8 cellular contexts compared by ENCODE assay signal in the genomic region with DNA sequence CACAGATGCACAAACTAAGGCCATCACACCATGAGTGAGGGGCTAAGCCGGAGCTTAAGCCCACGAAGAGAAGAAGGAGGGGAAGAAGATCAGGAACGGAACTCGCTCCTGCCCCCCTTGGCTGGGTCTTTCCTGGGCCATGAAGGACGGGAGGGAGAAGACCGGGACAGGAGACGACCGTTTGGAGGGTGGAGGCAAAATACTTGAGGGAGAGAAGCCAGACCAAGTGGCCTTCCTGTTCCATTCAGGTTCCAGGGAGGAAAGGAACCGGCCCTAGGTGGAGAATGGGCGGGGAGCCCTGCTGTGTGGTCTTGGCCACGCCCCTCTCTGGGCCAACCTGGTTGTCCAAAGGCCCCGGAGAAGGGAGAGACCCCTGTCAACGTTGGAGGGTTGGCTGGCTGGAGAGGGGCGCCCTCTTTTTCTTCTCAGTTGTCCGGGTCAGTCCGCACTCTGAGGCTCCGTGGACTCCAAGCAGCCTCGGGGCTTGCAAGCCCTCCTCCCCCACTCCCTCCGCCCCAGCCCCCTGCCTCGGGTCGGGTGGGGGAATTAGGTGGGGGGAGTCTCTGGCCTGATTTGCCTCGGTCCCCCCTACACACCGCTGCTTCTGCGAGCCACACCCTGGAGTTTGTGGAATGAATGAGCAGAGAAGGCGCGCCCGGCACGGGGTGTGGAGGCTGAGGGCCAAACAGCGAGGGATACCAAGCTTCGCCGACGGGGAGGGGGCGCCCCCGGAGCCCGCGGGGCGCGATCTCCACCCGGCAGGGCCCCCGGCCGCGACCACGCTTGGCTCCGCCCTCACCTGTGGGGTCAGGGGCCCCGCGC. TPM values are rescaled to one million over a fixed set of nuclear protein-coding genes. Genes with fewer than 3 reads are reported as not detected.
DNase-seq lines count a peak whose midpoint lies in the region; ATAC-seq and TF ChIP-seq lines count a peak whose summit lies in the region.

No MANE protein-coding gene starts in this region.

- no peaks in the 10 kb centered on the region for H3K36me3 ChIP-seq in HCT116 (ENCODE audit: control insufficient read depth in 1 of 2, insufficient read depth in 2 of 2, low read length in 2 of 2)
- no peaks in the 10 kb centered on the region for H3K36me3 ChIP-seq in mesodermal cell (ENCODE audit: control insufficient read depth, insufficient read depth, low read length)

- H3K4me3 ChIP-seq in HCT116 (replicated peaks in 1 of 2; ENCODE audit: low read depth in 1 of 2, low read length in 2 of 2) (peak overlapping the region; percentile 51 to 70), mesodermal cell (ENCODE audit: extremely low read depth, insufficient read depth, low read length, poor library complexity, severe bottlenecking) (peak overlapping the region; percentile 54)

- CTCF ChIA-PET in CD4-positive, alpha-beta T cell (lab: Charles Lee): no interaction called here
- CTCF ChIA-PET in HCT116 (lab: Charles Lee): no interaction called here

- H3K27me3 Mint-ChIP-seq in CD4-positive, alpha-beta T cell: peaks cover 59% of the 10 kb centered on the region
- H3K27me3 Mint-ChIP-seq in activated naive CD8-positive, alpha-beta T cell treated with anti-CD3 and anti-CD28 coated beads, Interleukin-2, amount 50 U/mL, for 24 hours: peaks cover 52% of the 10 kb centered on the region

- intact Hi-C loops in CD4-positive, alpha-beta T cell (cut with DNase I, micrococcal nuclease): loop anchor here in 1 of 2 experiments (10.0 kb wide), 1 partner anchor 184 kb away; no protein-coding TSS in a partner anchor
- intact Hi-C loops in HCT116 (cut with micrococcal nuclease): no loop called here

- no TSS peak for BruUV-seq in HCT116 (replicated peaks; lab: Mats Ljungman, UMichigan)

- TF ChIP-seq RAD21 in HCT116 (IDR thresholded peaks at IDR 0.05; ENCODE audit: low read depth): no peak

- no peaks in the 10 kb centered on the region for H3K9me3 Mint-ChIP-seq in CD4-positive, alpha-beta T cell
- H3K9me3 Mint-ChIP-seq in activated naive CD8-positive, alpha-beta T cell treated with anti-CD3 and anti-CD28 coated beads, Interleukin-2, amount 50 U/mL, for 24 hours: no peaks in the 10 kb centered on the region

- peak overlapping the region; percentile 56 for H3K4me3 Mint-ChIP-seq in CD4-positive, alpha-beta T cell
- peak overlapping the region; percentile 42 for H3K4me3 Mint-ChIP-seq in activated naive CD8-positive, alpha-beta T cell treated with anti-CD3 and anti-CD28 coated beads, Interleukin-2, amount 50 U/mL, for 24 hours

- H3K27me3 ChIP-seq in CD4-positive, alpha-beta T cell (ENCODE audit: control insufficient read depth, insufficient read depth, low read length): peaks cover 51% of the 10 kb centered on the region
- H3K27me3 ChIP-seq in HCT116 (ENCODE audit: insufficient read depth, low read length): no peaks in the 10 kb centered on the region

- TF ChIP-seq CTCF in CD4-positive, alpha-beta T cell (IDR thresholded peaks at IDR 0.05): no peak
- no peak for TF ChIP-seq CTCF in HCT116 (IDR thresholded peaks at IDR 0.05 in 2 of 3, conservative IDR thresholded peaks at IDR 0.05 in 1 of 3; ENCODE audit: borderline replicate concordance in 1 of 3, insufficient read depth in 1 of 3, low read depth in 2 of 3, low read length in 2 of 3)

- 8 to 11% methylated on average over 25 to 31 of the region's 46 CpGs for WGBS in mesodermal cell (ENCODE audit: insufficient coverage in 2 of 2), 2 experiments

- H3K79me2 ChIP-seq in HCT116 (ENCODE audit: insufficient read depth, low read length): no peaks in the 10 kb centered on the region

- peak overlapping the region; percentile 100 for H3K4me2 ChIP-seq in HCT116 (ENCODE audit: low read length)

- no peaks in the 10 kb centered on the region for H4K20me1 ChIP-seq in HCT116 (ENCODE audit: insufficient read depth)

- no peak overlapping the region for H3K27ac Mint-ChIP-seq in CD4-positive, alpha-beta T cell
- H3K27ac Mint-ChIP-seq in activated naive CD8-positive, alpha-beta T cell treated with anti-CD3 and anti-CD28 coated beads, Interleukin-2, amount 50 U/mL, for 24 hours: no peak overlapping the region

- TF ChIP-seq POLR2A in HCT116 (IDR thresholded peaks at IDR 0.05; ENCODE audit: borderline replicate concordance, extremely low read depth, insufficient read depth, insufficient read length): no peak

- H3K9me3 ChIP-seq in CD4-positive, alpha-beta T cell (ENCODE audit: control insufficient read depth, low read length): no peaks in the 10 kb centered on the region
- H3K9me3 ChIP-seq in HCT116 (ENCODE audit: control insufficient read depth in 1 of 2, insufficient read depth in 1 of 2, low read depth in 1 of 2, low read length in 2 of 2) (no peaks in the 10 kb centered on the region), mesodermal cell (ENCODE audit: control insufficient read depth, low read length) (no peaks in the 10 kb centered on the region)

- peaks cover 4% of the 10 kb centered on the region for H3K4me1 Mint-ChIP-seq in CD4-positive, alpha-beta T cell (ENCODE audit: low read depth)
- H3K4me1 Mint-ChIP-seq in activated naive CD8-positive, alpha-beta T cell treated with anti-CD3 and anti-CD28 coated beads, Interleukin-2, amount 50 U/mL, for 24 hours: peaks cover 4% of the 10 kb centered on the region

- no peak overlapping the region for H3K27ac ChIP-seq in CD4-positive, alpha-beta T cell (ENCODE audit: low read depth, low read length)
- no peak overlapping the region; the same call in 1 of the 2 replicates for H3K27ac ChIP-seq in HCT116 (ENCODE audit: low read depth, low read length)
- H3K27ac ChIP-seq in mesodermal cell (ENCODE audit: low read depth, low read length, severe bottlenecking): peak overlapping the region; percentile 72

- RAD21 ChIA-PET in HCT116 (lab: Charles Lee; ENCODE audit: low non-redundant PET in 1 of 2, low total read pairs in 2 of 2, uncharacterized antibody in 2 of 2, unreplicated experiment in 2 of 2): interaction anchor here (0.5 to 0.6 kb wide), 2 partner anchors 55 to 101 kb away, joined by 3 to 4 read pairs; no protein-coding TSS in a partner anchor

- DNase-seq in CD4-positive, alpha-beta T cell: no peak
- DNase-seq in HCT116 (ENCODE audit: low read depth, low spot score) (peak; percentile 24), H4 (ENCODE audit: low spot score) (no peak), COR-L47 (lab: John Stamatoyannopoulos, UW) (no peak), cerebellar nuclear complex (lab: John Stamatoyannopoulos, UW) (no peak), NCI-H128 (lab: John Stamatoyannopoulos, UW; ENCODE audit: unreplicated experiment) (no peak)
- DNase-seq in activated naive CD8-positive, alpha-beta T cell treated with anti-CD3 and anti-CD28 coated beads, Interleukin-2, amount 50 U/mL, for 24 hours: no peak

- peak overlapping the region; percentile 60 for H3K9ac ChIP-seq in HCT116 (ENCODE audit: low read length)

- H2AFZ ChIP-seq in HCT116 (ENCODE audit: low read depth, low read length, poor library complexity, severe bottlenecking): peak overlapping the region; percentile 48

- POLR2A ChIA-PET in CD4-positive, alpha-beta T cell (lab: Charles Lee): no interaction called here
- POLR2A ChIA-PET in HCT116 (lab: Charles Lee): no interaction called here

- H3K36me3 Mint-ChIP-seq in CD4-positive, alpha-beta T cell (ENCODE audit: low read depth): no peaks in the 10 kb centered on the region
- no peaks in the 10 kb centered on the region for H3K36me3 Mint-ChIP-seq in activated naive CD8-positive, alpha-beta T cell treated with anti-CD3 and anti-CD28 coated beads, Interleukin-2, amount 50 U/mL, for 24 hours (ENCODE audit: low read depth)

- H3K9me2 ChIP-seq in HCT116 (ENCODE audit: insufficient read depth): no peaks in the 10 kb centered on the region

- no peak for ATAC-seq in CD4-positive, alpha-beta T cell (ENCODE audit: poor library complexity)
- ATAC-seq in HCT116: peak; percentile 80
- ATAC-seq in activated naive CD8-positive, alpha-beta T cell treated with anti-CD3 and anti-CD28 coated beads, Interleukin-2, amount 50 U/mL, for 24 hours: no peak

- H3K4me1 ChIP-seq in HCT116 (ENCODE audit: control insufficient read depth in 1 of 2, insufficient read depth in 2 of 2, low read length in 2 of 2): peaks cover 8 to 30% of the 10 kb centered on the region in 2 experiments; a peak in 3 of 4 replicates
- H3K4me1 ChIP-seq in mesodermal cell (ENCODE audit: control insufficient read depth, insufficient read depth, low read length, poor library complexity, severe bottlenecking): peaks cover 5% of the 10 kb centered on the region

TF ChIP-seq in HCT116, 20 proteins besides CTCF, POLR2A, EP300 and RAD21:
- TF ChIP-seq, protein P1, sequence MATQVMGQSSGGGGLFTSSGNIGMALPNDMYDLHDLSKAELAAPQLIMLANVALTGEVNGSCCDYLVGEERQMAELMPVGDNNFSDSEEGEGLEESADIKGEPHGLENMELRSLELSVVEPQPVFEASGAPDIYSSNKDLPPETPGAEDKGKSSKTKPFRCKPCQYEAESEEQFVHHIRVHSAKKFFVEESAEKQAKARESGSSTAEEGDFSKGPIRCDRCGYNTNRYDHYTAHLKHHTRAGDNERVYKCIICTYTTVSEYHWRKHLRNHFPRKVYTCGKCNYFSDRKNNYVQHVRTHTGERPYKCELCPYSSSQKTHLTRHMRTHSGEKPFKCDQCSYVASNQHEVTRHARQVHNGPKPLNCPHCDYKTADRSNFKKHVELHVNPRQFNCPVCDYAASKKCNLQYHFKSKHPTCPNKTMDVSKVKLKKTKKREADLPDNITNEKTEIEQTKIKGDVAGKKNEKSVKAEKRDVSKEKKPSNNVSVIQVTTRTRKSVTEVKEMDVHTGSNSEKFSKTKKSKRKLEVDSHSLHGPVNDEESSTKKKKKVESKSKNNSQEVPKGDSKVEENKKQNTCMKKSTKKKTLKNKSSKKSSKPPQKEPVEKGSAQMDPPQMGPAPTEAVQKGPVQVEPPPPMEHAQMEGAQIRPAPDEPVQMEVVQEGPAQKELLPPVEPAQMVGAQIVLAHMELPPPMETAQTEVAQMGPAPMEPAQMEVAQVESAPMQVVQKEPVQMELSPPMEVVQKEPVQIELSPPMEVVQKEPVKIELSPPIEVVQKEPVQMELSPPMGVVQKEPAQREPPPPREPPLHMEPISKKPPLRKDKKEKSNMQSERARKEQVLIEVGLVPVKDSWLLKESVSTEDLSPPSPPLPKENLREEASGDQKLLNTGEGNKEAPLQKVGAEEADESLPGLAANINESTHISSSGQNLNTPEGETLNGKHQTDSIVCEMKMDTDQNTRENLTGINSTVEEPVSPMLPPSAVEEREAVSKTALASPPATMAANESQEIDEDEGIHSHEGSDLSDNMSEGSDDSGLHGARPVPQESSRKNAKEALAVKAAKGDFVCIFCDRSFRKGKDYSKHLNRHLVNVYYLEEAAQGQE (IDR thresholded peaks at IDR 0.05; ENCODE audit: low read depth): no peak
- TF ChIP-seq POLR2AphosphoS5 (IDR thresholded peaks at IDR 0.05; ENCODE audit: low read depth, low read length) (peak; percentile 53; the same call in 1 of the 2 replicates), FOSL1 (IDR thresholded peaks at IDR 0.05; ENCODE audit: low read depth) (no peak)

RNA-seq across cellular contexts. Expression of gene FBN3, which starts 0.8 kb away (rescaled TPM):
- not detected for total RNA-seq in CD4-positive, alpha-beta T cell
- 6.6 TPM for total RNA-seq in HCT116 (2021; ENCODE audit: unreplicated experiment)
- polyA plus RNA-seq in HCT116 (2012): 5.0 and 7.1 TPM in 2 replicates
- polyA plus RNA-seq in mesodermal cell (2013, experiment 1 of 2): 15.2 TPM
- polyA plus RNA-seq in mesodermal cell (2013, experiment 2 of 2): 12.2 TPM
- not detected in 2 replicates for total RNA-seq in H4 (2014; rRNA removed; shearing (Covaris generic))
